ENCODE assay signal across 17 cellular contexts in genomic region chr1:5119496-5120234, GRCh38.
DNase-seq lines count a peak whose midpoint lies in the region; FAIRE-seq and TF ChIP-seq lines count a peak whose summit lies in the region.
"Had no signal": no experiment of that assay in that cellular context is flagged by ENCODE, and none has a peak within 500 bp of the region (broad histone marks: within the 10 kb centered on the region; RNA-seq: fewer than 3 reads in every experiment).

No MANE protein-coding gene starts in this region.

- DNase-seq in H9 (peak; percentile 79), NCI-H510A treated with DMSO at 0.1 percent for 48 hours (lab: John Stamatoyannopoulos, UW) (peak; percentile 50), hepatocyte (ENCODE audit: low spot score) (peak; percentile 46), pons (ENCODE audit: low spot score) (peak; percentile 12), HK-2 (ENCODE audit: unreplicated experiment) (no peak), D721Med (ENCODE audit: insufficient read length, low spot score) (no peak), NCI-H2196 treated with DMSO at 0.1 percent for 48 hours (lab: John Stamatoyannopoulos, UW; ENCODE audit: unreplicated experiment) (no peak)
- DNase-seq: activated CD4-positive, alpha-beta memory T cell treated with anti-CD3 and anti-CD28 coated beads, Interleukin-2, amount 10 ng/mL, durations not matched to agents 7 days and 5 days; DMS79 treated with DMSO at 0.1 percent for 48 hours; heart right ventricle; kidney glomerular epithelial cell; ovary; stimulated activated CD4-positive, alpha-beta T cell treated with anti-CD3 and anti-CD28 coated beads, Interleukin-4, amount 100 ng/mL, for 4 hours had no signal

- TF ChIP-seq CTCF in H9 (conservative IDR thresholded peaks at IDR 0.05) = peak; percentile 73
- peak; percentile 13 for TF ChIP-seq CTCF in hepatocyte (IDR thresholded peaks at IDR 0.05; ENCODE audit: poor library complexity)
- no peak for TF ChIP-seq CTCF in D721Med (IDR thresholded peaks at IDR 0.05; ENCODE audit: insufficient read depth, missing control alignments)

- H3K27me3 Mint-ChIP-seq in H9 (ENCODE audit: low read depth) = peaks cover 5% of the 10 kb centered on the region

- H3K36me3 Mint-ChIP-seq in H9 (ENCODE audit: insufficient read depth in 1 of 3, low read depth in 3 of 3) = peaks cover 0 to 16% (median 10%) of the 10 kb centered on the region in 3 experiments; a peak in 5 of 7 replicates

- H3K9me3 ChIP-seq in H9 (ENCODE audit: control insufficient read depth, low read depth, low read length) (no peaks in the 10 kb centered on the region), hepatocyte (ENCODE audit: low read depth) (no peaks in the 10 kb centered on the region)
- H3K9me3 ChIP-seq: BLaER1 treated with 17β-estradiol and CSF1 and Interleukin-3, amounts not matched to agents 10 nM and 100 nM; heart right ventricle; ovary; thoracic aorta had no signal

- no peak overlapping the region for H4K8ac ChIP-seq in H9 (replicated peaks; ENCODE audit: insufficient read length, low read depth, low read length)

- H3K4me3 Mint-ChIP-seq in H9 = peak overlapping the region in 1 of 2 experiments; percentile 27; a peak in 1 of 5 replicates
- H3K4me3 Mint-ChIP-seq: activated CD4-positive, alpha-beta memory T cell treated with anti-CD3 and anti-CD28 coated beads, Interleukin-2, amount 10 ng/mL, durations not matched to agents 7 days and 5 days; activated T-helper 1 cell treated with anti-CD3 and anti-CD28 coated beads, Interleukin-12 subunit alpha, Interleukin-12 subunit beta, Interleukin-2, Interleukin-4 antibody, amounts not matched to agents 30 ng/mL and 10 ng/mL and 1 ng/mL, durations not matched to agents 14 hours and 24 hours and 36 hours had no signal

- no peak overlapping the region for H2BK20ac ChIP-seq in H9 (ENCODE audit: low read depth, low read length, poor library complexity, severe bottlenecking)

- H3K27ac ChIP-seq in H9 (ENCODE audit: insufficient read length, low read depth, low read length) (peak overlapping the region; percentile 42), hepatocyte (no peak overlapping the region)
- H3K27ac ChIP-seq: BLaER1 treated with 17β-estradiol and CSF1 and Interleukin-3, amounts not matched to agents 10 nM and 100 nM; cardiac muscle cell; heart right ventricle; ovary; thoracic aorta had no signal

- no peak overlapping the region for H2BK5ac ChIP-seq in H9 (ENCODE audit: insufficient read length, low read length)

- no peaks in the 10 kb centered on the region for H3K79me1 ChIP-seq in H9 (ENCODE audit: insufficient read depth, low read depth, low read length, poor library complexity, severe bottlenecking)

- H4K91ac ChIP-seq in H9 (ENCODE audit: insufficient read length, low read depth, low read length) = no peak overlapping the region

- H3K4me1 Mint-ChIP-seq in H9 = peaks cover 60 to 66% of the 10 kb centered on the region in 2 experiments
- H3K4me1 Mint-ChIP-seq: activated CD4-positive, alpha-beta memory T cell treated with anti-CD3 and anti-CD28 coated beads, Interleukin-2, amount 10 ng/mL, durations not matched to agents 7 days and 5 days had no signal

- H2BK12ac ChIP-seq in H9 (ENCODE audit: insufficient read length, low read depth, low read length) = no peak overlapping the region

- H3K14ac ChIP-seq in H9 (ENCODE audit: insufficient read depth, low read length) = no peak overlapping the region

- no peak overlapping the region for H2AK5ac ChIP-seq in H9 (ENCODE audit: insufficient read length, low read length)

- no peak overlapping the region for H2BK15ac ChIP-seq in H9 (ENCODE audit: low read depth, low read length)

- no peaks in the 10 kb centered on the region for H3K36me3 ChIP-seq in hepatocyte (replicated peaks; ENCODE audit: insufficient read depth, low read depth)
- H3K36me3 ChIP-seq: BLaER1 treated with 17β-estradiol and CSF1 and Interleukin-3, amounts not matched to agents 10 nM and 100 nM; cardiac muscle cell; heart right ventricle; ovary; thoracic aorta had no signal

- H3K4me1 ChIP-seq in H9 (ENCODE audit: insufficient read depth, low read length) (peaks cover 3% of the 10 kb centered on the region; the same call in 1 of the 2 replicates), hepatocyte (ENCODE audit: insufficient read depth) (no peaks in the 10 kb centered on the region)
- H3K4me1 ChIP-seq: BLaER1 treated with 17β-estradiol and CSF1 and Interleukin-3, amounts not matched to agents 10 nM and 100 nM; heart right ventricle had no signal

- no peaks in the 10 kb centered on the region for H3K79me2 ChIP-seq in H9 (ENCODE audit: insufficient read depth, low read length)
- H3K79me2 ChIP-seq in hepatocyte = no peaks in the 10 kb centered on the region

- no peak overlapping the region for H3K56ac ChIP-seq in H9 (ENCODE audit: insufficient read length, low read depth, low read length)

- H3K18ac ChIP-seq in H9 (ENCODE audit: insufficient read length, low read depth, low read length) = no peak overlapping the region

- H4K20me1 ChIP-seq in H9 (ENCODE audit: control insufficient read depth, insufficient read depth, insufficient read length) (no peaks in the 10 kb centered on the region), hepatocyte (ENCODE audit: insufficient read depth, poor library complexity, severe bottlenecking) (no peaks in the 10 kb centered on the region)
- H4K20me1 ChIP-seq: BLaER1 treated with 17β-estradiol and CSF1 and Interleukin-3, amounts not matched to agents 10 nM and 100 nM had no signal

- H2AFZ ChIP-seq in H9 (ENCODE audit: low read length) (no peak overlapping the region), hepatocyte (no peak overlapping the region)

- no peak for FAIRE-seq in D721Med (lab: Jason Lieb, UNC)

- H3K23me2 ChIP-seq in H9 (ENCODE audit: insufficient read length, low read depth, low read length, poor library complexity, severe bottlenecking) = no peaks in the 10 kb centered on the region

- peak overlapping the region in 2 of 3 experiments; percentile 5 to 15; a peak in 2 of 7 replicates for H3K27ac Mint-ChIP-seq in H9
- H3K27ac Mint-ChIP-seq: activated CD4-positive, alpha-beta memory T cell treated with anti-CD3 and anti-CD28 coated beads, Interleukin-2, amount 10 ng/mL, durations not matched to agents 7 days and 5 days; activated T-helper 1 cell treated with anti-CD3 and anti-CD28 coated beads, Interleukin-12 subunit alpha, Interleukin-12 subunit beta, Interleukin-2, Interleukin-4 antibody, amounts not matched to agents 30 ng/mL and 10 ng/mL and 1 ng/mL, durations not matched to agents 14 hours and 24 hours and 36 hours had no signal

- H2BK120ac ChIP-seq in H9 (ENCODE audit: low read depth, low read length, poor library complexity, severe bottlenecking) = no peak overlapping the region

- no peaks in the 10 kb centered on the region for H3K27me3 ChIP-seq in H9 (ENCODE audit: insufficient read depth, low read length)
- H3K27me3 ChIP-seq in hepatocyte = no peaks in the 10 kb centered on the region
- H3K27me3 ChIP-seq: BLaER1 treated with 17β-estradiol and CSF1 and Interleukin-3, amounts not matched to agents 10 nM and 100 nM; cardiac muscle cell; ovary had no signal

- H4K5ac ChIP-seq in H9 (ENCODE audit: insufficient read length, low read depth, low read length) = no peak overlapping the region

- no peak overlapping the region for H3K4me3 ChIP-seq in hepatocyte
- H3K4me3 ChIP-seq: BLaER1 treated with 17β-estradiol and CSF1 and Interleukin-3, amounts not matched to agents 10 nM and 100 nM; cardiac muscle cell; heart right ventricle; ovary; thoracic aorta had no signal

- H3T11ph ChIP-seq in H9 (ENCODE audit: low read length) = no peak overlapping the region

- no CpG with 5 or more reads among the region's 11 CpGs for WGBS in H9 (ENCODE audit: extremely low coverage, insufficient read length, low lambda C conversion rate)
- 36% methylated on average over 11 of the region's 11 CpGs for WGBS in hepatocyte (ENCODE audit: low lambda C conversion rate, missing lambda C conversion rate)

- no peaks in the 10 kb centered on the region for H3K9me2 ChIP-seq in hepatocyte (replicated peaks; ENCODE audit: insufficient read depth)

- H3K9me3 Mint-ChIP-seq in H9 = peaks cover 15 to 18% of the 10 kb centered on the region in 2 experiments; a peak in 4 of 5 replicates
- H3K9me3 Mint-ChIP-seq: activated CD4-positive, alpha-beta memory T cell treated with anti-CD3 and anti-CD28 coated beads, Interleukin-2, amount 10 ng/mL, durations not matched to agents 7 days and 5 days; activated T-helper 1 cell treated with anti-CD3 and anti-CD28 coated beads, Interleukin-12 subunit alpha, Interleukin-12 subunit beta, Interleukin-2, Interleukin-4 antibody, amounts not matched to agents 30 ng/mL and 10 ng/mL and 1 ng/mL, durations not matched to agents 14 hours and 24 hours and 36 hours had no signal

- no peak overlapping the region for H3K4ac ChIP-seq in H9 (ENCODE audit: low read depth, low read length)

- H3K4me2 ChIP-seq in H9 (ENCODE audit: insufficient read depth, insufficient read length, low read length) (peak overlapping the region; percentile 2), hepatocyte (no peak overlapping the region)
- H3K4me2 ChIP-seq: BLaER1 treated with 17β-estradiol and CSF1 and Interleukin-3, amounts not matched to agents 10 nM and 100 nM had no signal

- H3K9ac ChIP-seq in H9 (ENCODE audit: extremely low read depth, insufficient read length, low read length) = no peak overlapping the region
- H3K9ac ChIP-seq: BLaER1 treated with 17β-estradiol and CSF1 and Interleukin-3, amounts not matched to agents 10 nM and 100 nM had no signal

- H3K23ac ChIP-seq in H9 (ENCODE audit: insufficient read length, low read depth, low read length) = no peak overlapping the region

Comparison
In these comparisons a context has a peak if more than half of its experiments do, and no peak if none do; other contexts are left out.
1. DNase-seq: peak in H9 (single experiment), NCI-H510A treated with DMSO at 0.1 percent for 48 hours (single experiment), hepatocyte (single experiment) and pons (single experiment); none in HK-2 (single experiment), D721Med (single experiment) and NCI-H2196 treated with DMSO at 0.1 percent for 48 hours (single experiment).